ENCODE assay signal across 17 cellular contexts in genomic region chr13:48860369-48860768, GRCh38.
"Had no signal": no experiment of that assay in that cellular context is flagged by ENCODE, and none has a peak within 500 bp of the region (broad histone marks: within the 10 kb centered on the region; RNA-seq: fewer than 3 reads in every experiment).

No MANE protein-coding gene starts in this region.

- ATAC-seq: natural killer cell treated with Interleukin-12 subunit alpha and Interleukin-12 subunit beta and Interleukin-15 and Interleukin-18, amount 100 ng/mL, for 72 hours; stimulated activated naive CD8-positive, alpha-beta T cell treated with anti-CD3 and anti-CD28 coated beads, Interleukin-15, amount 100 ng/mL, for 72 hours had no signal

- H3K36me3 Mint-ChIP-seq: natural killer cell treated with Interleukin-12 subunit alpha and Interleukin-12 subunit beta and Interleukin-15 and Interleukin-18, amount 100 ng/mL, for 72 hours; stimulated activated naive B cell treated with anti-CD40 and anti-IgM and Interleukin-4, amounts not matched to agents 10 μg/mL and 1 μg/mL and 100 μg/mL, for 72 hours had no signal

- H3K27me3 ChIP-seq: hepatocyte, sigmoid colon, testis, tibial nerve had no signal

- H3K27ac Mint-ChIP-seq: endodermal cell; natural killer cell treated with Interleukin-12 subunit alpha and Interleukin-12 subunit beta and Interleukin-15 and Interleukin-18, amount 100 ng/mL, for 72 hours; stimulated activated naive B cell treated with anti-CD40 and anti-IgM and Interleukin-4, amounts not matched to agents 10 μg/mL and 1 μg/mL and 100 μg/mL, for 72 hours; stimulated activated naive CD8-positive, alpha-beta T cell treated with anti-CD3 and anti-CD28 coated beads, Interleukin-15, amount 100 ng/mL, for 72 hours had no signal

- H2AFZ ChIP-seq: hepatocyte had no signal

- H3K36me3 ChIP-seq: sigmoid colon, tibial nerve had no signal

- H3K9me3 Mint-ChIP-seq: natural killer cell treated with Interleukin-12 subunit alpha and Interleukin-12 subunit beta and Interleukin-15 and Interleukin-18, amount 100 ng/mL, for 72 hours; stimulated activated naive B cell treated with anti-CD40 and anti-IgM and Interleukin-4, amounts not matched to agents 10 μg/mL and 1 μg/mL and 100 μg/mL, for 72 hours had no signal

- H3K27me3 Mint-ChIP-seq: stimulated activated naive B cell treated with anti-CD40 and anti-IgM and Interleukin-4, amounts not matched to agents 10 μg/mL and 1 μg/mL and 100 μg/mL, for 72 hours; stimulated activated naive CD8-positive, alpha-beta T cell treated with anti-CD3 and anti-CD28 coated beads, Interleukin-15, amount 100 ng/mL, for 72 hours had no signal

- H3K9me3 ChIP-seq: sigmoid colon, testis, tibial nerve had no signal

- H3K4me3 Mint-ChIP-seq: endodermal cell; natural killer cell treated with Interleukin-12 subunit alpha and Interleukin-12 subunit beta and Interleukin-15 and Interleukin-18, amount 100 ng/mL, for 72 hours; stimulated activated naive B cell treated with anti-CD40 and anti-IgM and Interleukin-4, amounts not matched to agents 10 μg/mL and 1 μg/mL and 100 μg/mL, for 72 hours; stimulated activated naive CD8-positive, alpha-beta T cell treated with anti-CD3 and anti-CD28 coated beads, Interleukin-15, amount 100 ng/mL, for 72 hours had no signal

- H3K4me1 ChIP-seq: sigmoid colon, testis had no signal

- H3K27ac ChIP-seq: coronary artery, sigmoid colon, testis had no signal

- H3K79me2 ChIP-seq: hepatocyte had no signal

- DNase-seq: effector CD4-positive, alpha-beta T cell; endodermal cell; foreskin melanocyte; head of caudate nucleus; kidney; left cardiac atrium; sigmoid colon; stimulated activated CD4-positive, alpha-beta T cell treated with anti-CD3 and anti-CD28 coated beads, Interleukin-2, amount 100 ng/mL, for 24 hours; stimulated activated CD4-positive, alpha-beta T cell treated with anti-CD3 and anti-CD28 coated beads, Interleukin-4, amount 100 ng/mL, for 4 hours; stimulated activated naive B cell treated with anti-CD40 and anti-IgM and Interleukin-4, amounts not matched to agents 10 μg/mL and 1 μg/mL and 100 μg/mL, for 72 hours; stimulated activated naive CD8-positive, alpha-beta T cell treated with anti-CD3 and anti-CD28 coated beads, Interleukin-15, amount 100 ng/mL, for 72 hours; testis had no signal

- H3K4me3 ChIP-seq: coronary artery, hepatocyte, sigmoid colon, skin epidermis, testis, tibial nerve had no signal
